In the genomic region with DNA sequence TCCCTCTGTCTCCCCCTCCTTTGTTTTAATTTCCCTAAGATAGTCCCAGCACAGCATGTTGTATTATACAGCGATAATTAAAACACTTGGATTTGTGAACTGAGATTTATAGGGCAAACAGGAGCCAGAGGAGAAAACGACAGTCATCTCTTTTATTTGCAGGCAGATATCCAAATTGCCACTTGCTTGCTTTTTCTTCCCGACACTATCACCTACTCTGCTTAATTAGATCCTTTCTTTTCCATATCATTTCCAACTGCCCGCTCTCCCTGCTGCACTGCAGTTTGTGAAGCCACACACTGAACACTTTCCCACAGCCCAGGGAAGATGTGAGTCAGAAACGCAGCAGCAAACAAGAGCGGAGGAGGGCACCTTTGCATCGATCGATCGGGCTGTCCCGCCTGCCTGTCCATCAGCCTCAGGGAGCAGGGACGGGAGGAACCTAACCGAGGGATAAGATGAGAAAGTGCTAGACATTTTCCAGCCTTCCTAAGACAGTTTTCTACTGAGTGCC, we compare ENCODE assay signal across 9 cellular contexts. TPM values are rescaled to one million over a fixed set of nuclear protein-coding genes. Genes with fewer than 3 reads are reported as not detected.
DNase-seq lines count a peak whose midpoint lies in the region; ATAC-seq and TF ChIP-seq lines count a peak whose summit lies in the region.
"Had no signal": no experiment of that assay in that cellular context is flagged by ENCODE, and none has a peak within 500 bp of the region (broad histone marks: within the 10 kb centered on the region; RNA-seq: fewer than 3 reads in every experiment).

No MANE protein-coding gene starts in this region.

- no peaks in the 10 kb centered on the region for H3K4me1 ChIP-seq in prostate gland (replicated peaks)
- H3K4me1 ChIP-seq in suprapubic skin, result peaks cover 33% of the 10 kb centered on the region

- H4K20me1 ChIP-seq in neural cell (ENCODE audit: insufficient read depth), result no peaks in the 10 kb centered on the region

- peaks cover 6% of the 10 kb centered on the region for H3K27me3 ChIP-seq in neural cell (ENCODE audit: insufficient read depth, low read depth, low read length)
- H3K27me3 ChIP-seq in prostate gland (replicated peaks; ENCODE audit: insufficient read depth), result no peaks in the 10 kb centered on the region
- H3K27me3 ChIP-seq in suprapubic skin, result peaks cover 3% of the 10 kb centered on the region

- no peak for TF ChIP-seq RAD21 in neural cell (conservative IDR thresholded peaks at IDR 0.05)

- DNase-seq in H4 (ENCODE audit: low spot score), result peak; percentile 56
- peak; percentile 3 for DNase-seq in NCI-H128 (lab: John Stamatoyannopoulos, UW; ENCODE audit: unreplicated experiment)
- DNase-seq in cerebellar cortex (ENCODE audit: low spot score), result peak; percentile 43
- no peak for DNase-seq in prostate gland (ENCODE audit: low spot score)
- DNase-seq in suprapubic skin (ENCODE audit: low spot score in 2 of 2), result no peak
- DNase-seq: activated naive CD4-positive, alpha-beta T cell treated with anti-CD3 and anti-CD28 coated beads, Interleukin-2, amount 10 ng/mL, durations not matched to agents 7 days and 5 days had no signal

- ATAC-seq in HG03460 (IDR thresholded peaks at IDR 0.05; ENCODE audit: unreplicated experiment) (no peak), GM19351 (IDR thresholded peaks at IDR 0.05; ENCODE audit: unreplicated experiment) (no peak)

- H3K9me2 ChIP-seq in neural cell (ENCODE audit: insufficient read depth, low read length), result no peaks in the 10 kb centered on the region

- H2AFZ ChIP-seq in neural cell (ENCODE audit: low read depth, low read length), result no peak overlapping the region

- H3K4me3 ChIP-seq in neural cell (ENCODE audit: low read length), result peak overlapping the region; percentile 35
- no peak overlapping the region for H3K4me3 ChIP-seq in prostate gland
- no peak overlapping the region for H3K4me3 ChIP-seq in suprapubic skin

- H3K27ac ChIP-seq in neural cell (ENCODE audit: low read length) (no peak overlapping the region), prostate gland (no peak overlapping the region), suprapubic skin (no peak overlapping the region)

- WGBS in prostate gland, result 38% methylated on average over 12 of the region's 12 CpGs
- WGBS in suprapubic skin, result 48% methylated on average over 12 of the region's 12 CpGs

- H3F3A ChIP-seq in neural cell (ENCODE audit: insufficient read depth, low read length, poor library complexity, severe bottlenecking), result no peaks in the 10 kb centered on the region

- no peak for TF ChIP-seq EP300 in neural cell (conservative IDR thresholded peaks at IDR 0.05; ENCODE audit: poor library complexity, severe bottlenecking)
- TF ChIP-seq EP300 in suprapubic skin (IDR thresholded peaks at IDR 0.05), result no peak

- TF ChIP-seq POLR2A in prostate gland (IDR thresholded peaks at IDR 0.05), result no peak
- no peak for TF ChIP-seq POLR2A in suprapubic skin (IDR thresholded peaks at IDR 0.05)

- no peak overlapping the region for H3K9ac ChIP-seq in neural cell (ENCODE audit: low read length)

- intact Hi-C loops in prostate gland (cut with DNase I), result no loop called here

- H3K79me2 ChIP-seq in neural cell (replicated peaks; ENCODE audit: insufficient read depth, low read length), result no peaks in the 10 kb centered on the region

- H3K36me3 ChIP-seq in neural cell (ENCODE audit: insufficient read depth, low read length) (no peaks in the 10 kb centered on the region), prostate gland (no peaks in the 10 kb centered on the region), suprapubic skin (no peaks in the 10 kb centered on the region)

- no peaks in the 10 kb centered on the region for H3K9me3 ChIP-seq in neural cell (ENCODE audit: low read length)
- no peaks in the 10 kb centered on the region for H3K9me3 ChIP-seq in prostate gland
- H3K9me3 ChIP-seq in suprapubic skin, result no peaks in the 10 kb centered on the region

- TF ChIP-seq CTCF in neural cell (IDR thresholded peaks at IDR 0.05; ENCODE audit: poor library complexity, severe bottlenecking) (no peak), prostate gland (IDR thresholded peaks at IDR 0.05) (no peak), suprapubic skin (IDR thresholded peaks at IDR 0.05) (no peak)

- H3K4me2 ChIP-seq in neural cell (ENCODE audit: low read length), result no peak overlapping the region

TF ChIP-seq in neural cell, 6 proteins besides CTCF, POLR2A, EP300 and RAD21:
- TF ChIP-seq MXI1 (conservative IDR thresholded peaks at IDR 0.05; ENCODE audit: poor library complexity, severe bottlenecking), result no peak
- no peak for TF ChIP-seq REST (IDR thresholded peaks at IDR 0.05; ENCODE audit: borderline replicate concordance)
- no peak for TF ChIP-seq POLR2AphosphoS5 (IDR thresholded peaks at IDR 0.05)
- no peak for TF ChIP-seq TAF1 (IDR thresholded peaks at IDR 0.05; ENCODE audit: low read depth)
- TF ChIP-seq SMC3 (conservative IDR thresholded peaks at IDR 0.05; ENCODE audit: poor library complexity), result no peak
- TF ChIP-seq EZH2 (IDR thresholded peaks at IDR 0.05; ENCODE audit: borderline replicate concordance, insufficient read depth, low read length, poor library complexity, severe bottlenecking), result no peak

RNA-seq across cellular contexts. Expression of gene SPRY4, which starts 35.8 kb away (rescaled TPM):
- total RNA-seq in H4 (2014; rRNA removed; shearing (Covaris generic)), result 3.9 and 6.4 TPM in 2 replicates
- polyA plus RNA-seq in neural cell, result 0.12 and 0.47 TPM in 2 replicates
- 0.69 and 2.9 TPM in 2 replicates for polyA minus RNA-seq in neural cell
- total RNA-seq in prostate gland (10 to 100 TPM in 1 of 2 donors, 1 to 10 TPM in 1; 7.5 to 11.5 TPM), suprapubic skin (1 to 10 TPM; 4.2 to 7.9 (median 4.9) TPM)

Comparison
In these comparisons a context has a peak if more than half of its experiments do, and no peak if none do; other contexts are left out.
1. DNase-seq: peak in H4 (single experiment), NCI-H128 (single experiment) and cerebellar cortex (single experiment); none in prostate gland (single experiment) and suprapubic skin (0 of 2).